In genomic region chr6:71621918-71622519, GRCh38 we compare ENCODE assay signal across 9 cellular contexts.
DNase-seq lines count a peak whose midpoint lies in the region; ATAC-seq, FAIRE-seq and TF ChIP-seq lines count a peak whose summit lies in the region.
"Had no signal": no experiment of that assay in that cellular context is flagged by ENCODE, and none has a peak within 500 bp of the region (broad histone marks: within the 10 kb centered on the region; RNA-seq: fewer than 3 reads in every experiment).

No MANE protein-coding gene starts in this region.

- H3K27ac Mint-ChIP-seq in WTC11, result no peak overlapping the region

- WGBS in right lobe of liver (ENCODE audit: insufficient coverage, low coverage, low lambda C conversion rate, missing lambda C conversion rate), result 27% methylated on average over 3 of the region's 3 CpGs
- 43 to 55% (median 48%) methylated on average over 3 of the region's 3 CpGs for WGBS in stomach, 5 donors

- TF ChIP-seq POLR2A in right lobe of liver (IDR thresholded peaks at IDR 0.05) (no peak), stomach (IDR thresholded peaks at IDR 0.05) (no peak), gastrocnemius medialis (IDR thresholded peaks at IDR 0.05) (no peak)

- no peak for FAIRE-seq in D721Med (lab: Jason Lieb, UNC)

- peak; percentile 66 for ATAC-seq in WTC11
- ATAC-seq in right lobe of liver, result no peak
- no peak for ATAC-seq in activated CD4-positive, CD25-positive, alpha-beta regulatory T cell treated with anti-CD3 and anti-CD28 coated beads, Interleukin-2, amount 50 U/mL, for 24 hours
- ATAC-seq in HG03139 (IDR thresholded peaks at IDR 0.05; ENCODE audit: unreplicated experiment), result no peak
- ATAC-seq in gastrocnemius medialis, result no peak

- H3K9me3 ChIP-seq in right lobe of liver (no peaks in the 10 kb centered on the region), stomach (peaks cover 5 to 13% (median 10%) of the 10 kb centered on the region in 4 donors), gastrocnemius medialis (no peaks in the 10 kb centered on the region)

- H3K4me1 Mint-ChIP-seq in WTC11, result no peaks in the 10 kb centered on the region

- no peak overlapping the region for H3K27ac ChIP-seq in right lobe of liver
- no peak overlapping the region for H3K27ac ChIP-seq in stomach
- H3K27ac ChIP-seq in gastrocnemius medialis, result no peak overlapping the region

- H3K4me3 Mint-ChIP-seq in WTC11, result no peak overlapping the region

- peaks cover 34% of the 10 kb centered on the region for H3K36me3 Mint-ChIP-seq in WTC11

- CTCF ChIA-PET in WTC11 (lab: Charles Lee), result interaction anchor here (0.7 to 1.0 kb wide), 2 partner anchors 9 to 460 kb away, joined by 3 to 4 read pairs; no protein-coding TSS in a partner anchor

- H3K9me3 Mint-ChIP-seq in WTC11, result peaks cover 36% of the 10 kb centered on the region

- intact Hi-C loops in right lobe of liver (cut with DNase I) (no loop called here), stomach (cut with DNase I; ENCODE audit: low total_unique reads) (no loop called here), gastrocnemius medialis (cut with DNase I; ENCODE audit: low total_unique reads) (no loop called here)

- no peak for DNase-seq in D721Med (ENCODE audit: insufficient read length, low spot score)
- DNase-seq in HPDE6-E6E7 (ENCODE audit: extremely low spot score), result peak; percentile 23
- DNase-seq in WTC11 (ENCODE audit: low spot score), result no peak
- DNase-seq in right lobe of liver, result no peak
- no peak for DNase-seq in stomach
- DNase-seq in gastrocnemius medialis, result no peak
- DNase-seq: posterior cingulate gyrus had no signal

- H3K27me3 ChIP-seq in right lobe of liver (no peaks in the 10 kb centered on the region), stomach (no peaks in the 10 kb centered on the region), gastrocnemius medialis (no peaks in the 10 kb centered on the region)

- H3K4me1 ChIP-seq in right lobe of liver, result no peaks in the 10 kb centered on the region
- H3K4me1 ChIP-seq in stomach, result no peaks in the 10 kb centered on the region
- H3K4me1 ChIP-seq in gastrocnemius medialis, result no peaks in the 10 kb centered on the region

- peaks cover 3% of the 10 kb centered on the region for H3K27me3 Mint-ChIP-seq in WTC11 (ENCODE audit: low read depth)

- in situ Hi-C loops in gastrocnemius medialis (cut with MboI; ENCODE audit: low sequenced_read_pairs in 4 of 4), result no loop called here

- TF ChIP-seq CTCF in D721Med (IDR thresholded peaks at IDR 0.05; ENCODE audit: insufficient read depth, missing control alignments) (peak; percentile 21), WTC11 (IDR thresholded peaks at IDR 0.05) (no peak), right lobe of liver (IDR thresholded peaks at IDR 0.05) (peak; percentile 14 to 27 (median 24)), stomach (IDR thresholded peaks at IDR 0.05) (no peak), gastrocnemius medialis (IDR thresholded peaks at IDR 0.05 in 4 of 5, conservative IDR thresholded peaks at IDR 0.05 in 1 of 5) (no peak)

- H3K4me3 ChIP-seq in right lobe of liver, result no peak overlapping the region
- H3K4me3 ChIP-seq in stomach, result no peak overlapping the region
- no peak overlapping the region for H3K4me3 ChIP-seq in gastrocnemius medialis

- POLR2A ChIA-PET in WTC11 (lab: Charles Lee), result no interaction called here

- no peak for TF ChIP-seq EP300 in stomach (IDR thresholded peaks at IDR 0.05)

- H3K36me3 ChIP-seq in right lobe of liver (no peaks in the 10 kb centered on the region), stomach (no peaks in the 10 kb centered on the region), gastrocnemius medialis (no peaks in the 10 kb centered on the region)

TF ChIP-seq in WTC11, 78 proteins besides CTCF, POLR2A, EP300 and RAD21:
- TF ChIP-seq ZNF416 (CRISPR knock-in tag; IDR thresholded peaks at IDR 0.05) (no peak), ATF1 (CRISPR knock-in tag; IDR thresholded peaks at IDR 0.05) (no peak), OVOL2 (CRISPR knock-in tag; IDR thresholded peaks at IDR 0.05; ENCODE audit: borderline replicate concordance) (no peak), ZNF423 (CRISPR knock-in tag; IDR thresholded peaks at IDR 0.05) (no peak), JUN (CRISPR knock-in tag; IDR thresholded peaks at IDR 0.05) (no peak), MLX (CRISPR knock-in tag; IDR thresholded peaks at IDR 0.05) (no peak), ZNF232 (CRISPR knock-in tag; IDR thresholded peaks at IDR 0.05) (no peak), JAZF1 (CRISPR knock-in tag; IDR thresholded peaks at IDR 0.05) (no peak), NFATC4 (CRISPR knock-in tag; IDR thresholded peaks at IDR 0.05) (no peak), ZBTB21 (CRISPR knock-in tag; IDR thresholded peaks at IDR 0.05; ENCODE audit: borderline replicate concordance) (no peak), SP1 (CRISPR knock-in tag; conservative IDR thresholded peaks at IDR 0.05) (no peak), MAX (CRISPR knock-in tag; IDR thresholded peaks at IDR 0.05) (no peak), ZNF317 (CRISPR knock-in tag; IDR thresholded peaks at IDR 0.05; ENCODE audit: borderline replicate concordance, low read depth) (no peak), PRRX2 (CRISPR knock-in tag; IDR thresholded peaks at IDR 0.05) (no peak)
- TF ChIP-seq, protein P1, sequence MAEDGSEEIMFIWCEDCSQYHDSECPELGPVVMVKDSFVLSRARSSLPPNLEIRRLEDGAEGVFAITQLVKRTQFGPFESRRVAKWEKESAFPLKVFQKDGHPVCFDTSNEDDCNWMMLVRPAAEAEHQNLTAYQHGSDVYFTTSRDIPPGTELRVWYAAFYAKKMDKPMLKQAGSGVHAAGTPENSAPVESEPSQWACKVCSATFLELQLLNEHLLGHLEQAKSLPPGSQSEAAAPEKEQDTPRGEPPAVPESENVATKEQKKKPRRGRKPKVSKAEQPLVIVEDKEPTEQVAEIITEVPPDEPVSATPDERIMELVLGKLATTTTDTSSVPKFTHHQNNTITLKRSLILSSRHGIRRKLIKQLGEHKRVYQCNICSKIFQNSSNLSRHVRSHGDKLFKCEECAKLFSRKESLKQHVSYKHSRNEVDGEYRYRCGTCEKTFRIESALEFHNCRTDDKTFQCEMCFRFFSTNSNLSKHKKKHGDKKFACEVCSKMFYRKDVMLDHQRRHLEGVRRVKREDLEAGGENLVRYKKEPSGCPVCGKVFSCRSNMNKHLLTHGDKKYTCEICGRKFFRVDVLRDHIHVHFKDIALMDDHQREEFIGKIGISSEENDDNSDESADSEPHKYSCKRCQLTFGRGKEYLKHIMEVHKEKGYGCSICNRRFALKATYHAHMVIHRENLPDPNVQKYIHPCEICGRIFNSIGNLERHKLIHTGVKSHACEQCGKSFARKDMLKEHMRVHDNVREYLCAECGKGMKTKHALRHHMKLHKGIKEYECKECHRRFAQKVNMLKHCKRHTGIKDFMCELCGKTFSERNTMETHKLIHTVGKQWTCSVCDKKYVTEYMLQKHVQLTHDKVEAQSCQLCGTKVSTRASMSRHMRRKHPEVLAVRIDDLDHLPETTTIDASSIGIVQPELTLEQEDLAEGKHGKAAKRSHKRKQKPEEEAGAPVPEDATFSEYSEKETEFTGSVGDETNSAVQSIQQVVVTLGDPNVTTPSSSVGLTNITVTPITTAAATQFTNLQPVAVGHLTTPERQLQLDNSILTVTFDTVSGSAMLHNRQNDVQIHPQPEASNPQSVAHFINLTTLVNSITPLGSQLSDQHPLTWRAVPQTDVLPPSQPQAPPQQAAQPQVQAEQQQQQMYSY (CRISPR knock-in tag; IDR thresholded peaks at IDR 0.05), result no peak
- TF ChIP-seq, protein P2, sequence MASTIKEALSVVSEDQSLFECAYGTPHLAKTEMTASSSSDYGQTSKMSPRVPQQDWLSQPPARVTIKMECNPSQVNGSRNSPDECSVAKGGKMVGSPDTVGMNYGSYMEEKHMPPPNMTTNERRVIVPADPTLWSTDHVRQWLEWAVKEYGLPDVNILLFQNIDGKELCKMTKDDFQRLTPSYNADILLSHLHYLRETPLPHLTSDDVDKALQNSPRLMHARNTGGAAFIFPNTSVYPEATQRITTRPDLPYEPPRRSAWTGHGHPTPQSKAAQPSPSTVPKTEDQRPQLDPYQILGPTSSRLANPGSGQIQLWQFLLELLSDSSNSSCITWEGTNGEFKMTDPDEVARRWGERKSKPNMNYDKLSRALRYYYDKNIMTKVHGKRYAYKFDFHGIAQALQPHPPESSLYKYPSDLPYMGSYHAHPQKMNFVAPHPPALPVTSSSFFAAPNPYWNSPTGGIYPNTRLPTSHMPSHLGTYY (CRISPR knock-in tag; IDR thresholded peaks at IDR 0.05), result no peak
- TF ChIP-seq, protein P3, sequence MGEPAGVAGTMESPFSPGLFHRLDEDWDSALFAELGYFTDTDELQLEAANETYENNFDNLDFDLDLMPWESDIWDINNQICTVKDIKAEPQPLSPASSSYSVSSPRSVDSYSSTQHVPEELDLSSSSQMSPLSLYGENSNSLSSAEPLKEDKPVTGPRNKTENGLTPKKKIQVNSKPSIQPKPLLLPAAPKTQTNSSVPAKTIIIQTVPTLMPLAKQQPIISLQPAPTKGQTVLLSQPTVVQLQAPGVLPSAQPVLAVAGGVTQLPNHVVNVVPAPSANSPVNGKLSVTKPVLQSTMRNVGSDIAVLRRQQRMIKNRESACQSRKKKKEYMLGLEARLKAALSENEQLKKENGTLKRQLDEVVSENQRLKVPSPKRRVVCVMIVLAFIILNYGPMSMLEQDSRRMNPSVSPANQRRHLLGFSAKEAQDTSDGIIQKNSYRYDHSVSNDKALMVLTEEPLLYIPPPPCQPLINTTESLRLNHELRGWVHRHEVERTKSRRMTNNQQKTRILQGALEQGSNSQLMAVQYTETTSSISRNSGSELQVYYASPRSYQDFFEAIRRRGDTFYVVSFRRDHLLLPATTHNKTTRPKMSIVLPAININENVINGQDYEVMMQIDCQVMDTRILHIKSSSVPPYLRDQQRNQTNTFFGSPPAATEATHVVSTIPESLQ (CRISPR knock-in tag; IDR thresholded peaks at IDR 0.05), result no peak

Comparison
In these comparisons a context has a peak if more than half of its experiments do, and no peak if none do; other contexts are left out.
1. CTCF ChIP-seq: peak in D721Med (single experiment) and right lobe of liver (4 of 4); none in WTC11 (single experiment), stomach (0 of 7) and gastrocnemius medialis (0 of 5).